Comparison of ENCODE assay signal across 8 cellular contexts in genomic region chr18:55588001-55588875, GRCh38. TPM values are rescaled to one million over a fixed set of nuclear protein-coding genes. Genes with fewer than 3 reads are reported as not detected.
A peak's percentile ranks its signal among the peaks of the same experiment; 100 is the strongest.
DNase-seq lines count a peak whose midpoint lies in the region; ATAC-seq and TF ChIP-seq lines count a peak whose summit lies in the region.

Gene TCF4, minus strand, starts transcription at chr18:55588192. Its CDS starts 1,076 bp downstream, at chr18:55587116.

- peak; percentile 48 to 58 for ATAC-seq in activated naive CD4-positive, alpha-beta T cell treated with anti-CD3 and anti-CD28 coated beads, Interleukin-2, amount 50 U/mL, for 72 hours
- ATAC-seq in gastroesophageal sphincter (peak; percentile 32), natural killer cell (peak; percentile 34 to 45 (median 41))

- H3K36me3 ChIP-seq in BLaER1 (no peaks in the 10 kb centered on the region), H7 (replicated peaks; ENCODE audit: control insufficient read depth, insufficient read depth, low read length) (no peaks in the 10 kb centered on the region), gastroesophageal sphincter (no peaks in the 10 kb centered on the region), uterus (no peaks in the 10 kb centered on the region)

- WGBS in gastroesophageal sphincter (ENCODE audit: low coverage in 1 of 2), 2 donors = 1% methylated on average over 23 to 25 of the region's 67 CpGs

- peak within 1 kb of the TSS in 1 of 2 donors; percentile 50 for H3K27ac Mint-ChIP-seq in activated naive CD4-positive, alpha-beta T cell treated with anti-CD3 and anti-CD28 coated beads, Interleukin-2, amount 50 U/mL, for 72 hours
- H3K27ac Mint-ChIP-seq in natural killer cell = peak within 1 kb of the TSS; percentile 80 to 84

- H3K4me1 Mint-ChIP-seq in natural killer cell = peaks cover 26 to 37% of the 10 kb centered on the region in 2 donors

- H3K9me3 Mint-ChIP-seq in activated naive CD4-positive, alpha-beta T cell treated with anti-CD3 and anti-CD28 coated beads, Interleukin-2, amount 50 U/mL, for 72 hours = peaks cover 0 to under 1% of the 10 kb centered on the region in 2 donors
- no peaks in the 10 kb centered on the region for H3K9me3 Mint-ChIP-seq in natural killer cell

- H3K4me3 ChIP-seq in BLaER1 = peak within 1 kb of the TSS; percentile 74
- H3K4me3 ChIP-seq in H7 (ENCODE audit: insufficient read depth, low read depth, low read length) = peak within 1 kb of the TSS; percentile 49
- H3K4me3 ChIP-seq in gastroesophageal sphincter = peak within 1 kb of the TSS; percentile 73 to 75
- H3K4me3 ChIP-seq in uterus = peak within 1 kb of the TSS; percentile 74 to 79

- no peak for TF ChIP-seq EP300 in gastroesophageal sphincter (IDR thresholded peaks at IDR 0.05)

- H3K4me2 ChIP-seq in BLaER1 = peak within 1 kb of the TSS; percentile 92

- peak within 1 kb of the TSS; percentile 95 for H3K4me3 Mint-ChIP-seq in natural killer cell

- no peaks in the 10 kb centered on the region for H4K20me1 ChIP-seq in BLaER1

- DNase-seq in H7 = peak; percentile 85
- peak; percentile 62 for DNase-seq in NCI-H748 treated with DMSO at 0.1 percent for 48 hours (lab: John Stamatoyannopoulos, UW)
- DNase-seq in activated naive CD4-positive, alpha-beta T cell treated with anti-CD3 and anti-CD28 coated beads, Interleukin-2, amount 50 U/mL, for 72 hours (ENCODE audit: low spot score in 2 of 2) = peak in 1 of 2 donors; percentile 24
- peak; percentile 51 for DNase-seq in natural killer cell
- DNase-seq in uterus = peak; percentile 47 to 59
- no peak for DNase-seq in GM19240 (ENCODE audit: insufficient read length, low spot score)

- peak within 1 kb of the TSS; percentile 91 for H3K27ac ChIP-seq in BLaER1
- peak within 1 kb of the TSS; percentile 70 to 91 (median 90) for H3K27ac ChIP-seq in gastroesophageal sphincter
- peak within 1 kb of the TSS; percentile 88 to 99 for H3K27ac ChIP-seq in uterus

- H3K36me3 Mint-ChIP-seq in activated naive CD4-positive, alpha-beta T cell treated with anti-CD3 and anti-CD28 coated beads, Interleukin-2, amount 50 U/mL, for 72 hours = peaks cover 6 to 11% of the 10 kb centered on the region in 2 donors
- H3K36me3 Mint-ChIP-seq in natural killer cell = no peaks in the 10 kb centered on the region

- H3K27me3 ChIP-seq in BLaER1 (no peaks in the 10 kb centered on the region), H7 (ENCODE audit: control insufficient read depth, insufficient read depth, low read length) (no peaks in the 10 kb centered on the region), gastroesophageal sphincter (no peaks in the 10 kb centered on the region), uterus (no peaks in the 10 kb centered on the region)

- peaks cover 0 to 9% of the 10 kb centered on the region in 2 donors for H3K27me3 Mint-ChIP-seq in natural killer cell (ENCODE audit: low read depth in 2 of 2)

- no peak for TF ChIP-seq CTCF in gastroesophageal sphincter (IDR thresholded peaks at IDR 0.05)
- TF ChIP-seq CTCF in natural killer cell (IDR thresholded peaks at IDR 0.05) = no peak
- no peak for TF ChIP-seq CTCF in uterus (IDR thresholded peaks at IDR 0.05)

- no peak for TF ChIP-seq POLR2A in gastroesophageal sphincter (IDR thresholded peaks at IDR 0.05)
- TF ChIP-seq POLR2A in uterus (IDR thresholded peaks at IDR 0.05) = peak in 1 of 2 donors; percentile 14

- H3K9ac ChIP-seq in BLaER1 = peak within 1 kb of the TSS; percentile 92

- no peaks in the 10 kb centered on the region for H3K9me3 ChIP-seq in BLaER1
- no peaks in the 10 kb centered on the region for H3K9me3 ChIP-seq in gastroesophageal sphincter
- no peaks in the 10 kb centered on the region for H3K9me3 ChIP-seq in uterus

- peaks cover 27% of the 10 kb centered on the region for H3K4me1 ChIP-seq in BLaER1
- peaks cover 0 to 43% (median 3%) of the 10 kb centered on the region in 3 donors for H3K4me1 ChIP-seq in gastroesophageal sphincter
- no peaks in the 10 kb centered on the region for H3K4me1 ChIP-seq in uterus

- intact Hi-C loops in natural killer cell (cut with micrococcal nuclease) = loop anchor here (2.0 kb wide), 1 partner anchor 131 kb away; no protein-coding TSS in a partner anchor
- intact Hi-C loops in uterus (cut with DNase I; ENCODE audit: low total_unique reads) = loop anchor here (5.0 kb wide), 1 partner anchor 266 kb away; no protein-coding TSS in a partner anchor

RNA-seq across cellular contexts. Expression of gene TCF4, which starts in this region (rescaled TPM):
- 38.0 and 48.3 TPM in 2 replicates for total RNA-seq in H7 (2014; rRNA removed; shearing (Covaris generic))
- 1 to 10 TPM in 1 of 2 donors, under 1 TPM in 1; 0.46 to 1.6 TPM for total RNA-seq in activated naive CD4-positive, alpha-beta T cell treated with anti-CD3 and anti-CD28 coated beads, Interleukin-2, amount 50 U/mL, for 72 hours
- total RNA-seq in gastroesophageal sphincter = 10 to 100 TPM; 64.1 to 87.6 (median 76.2) TPM
- total RNA-seq in natural killer cell = 10 to 100 TPM in 1 of 3 donors, 1 to 10 TPM in 2; 8.3 to 16.5 (median 9.0) TPM
- total RNA-seq in uterus = 100 to 1,000 TPM; 123 to 514 (median 163) TPM
